8 cellular contexts compared by ENCODE assay signal in genomic region chr9:83707518-83707767, GRCh38.
DNase-seq lines count a peak whose midpoint lies in the region; ATAC-seq and TF ChIP-seq lines count a peak whose summit lies in the region.

No MANE protein-coding gene starts in this region.

- H3K4me3 ChIP-seq in HUES48 (ENCODE audit: low read depth, low read length), result peak overlapping the region; percentile 96
- peak overlapping the region; percentile 79 for H3K4me3 ChIP-seq in fibroblast of mammary gland (ENCODE audit: control insufficient read depth, low read depth, low read length)
- H3K4me3 ChIP-seq in parathyroid adenoma (ENCODE audit: low read depth, low read length), result peak overlapping the region; percentile 81

- no peak for TF ChIP-seq CTCF in fibroblast of mammary gland (conservative IDR thresholded peaks at IDR 0.05; ENCODE audit: control insufficient read depth, insufficient read depth, low read depth, low read length)
- TF ChIP-seq CTCF in parathyroid adenoma (IDR thresholded peaks at IDR 0.05), result no peak

- peak; percentile 46 for ATAC-seq in GM21529 (IDR thresholded peaks at IDR 0.05; ENCODE audit: unreplicated experiment)

- peaks cover 26% of the 10 kb centered on the region for H3K79me2 ChIP-seq in parathyroid adenoma

- H3K9me3 ChIP-seq in HUES48 (ENCODE audit: control insufficient read depth, insufficient read depth, low read length) (no peaks in the 10 kb centered on the region), parathyroid adenoma (ENCODE audit: control insufficient read depth, low read length) (no peaks in the 10 kb centered on the region)

- H3K27me3 ChIP-seq in HUES48 (ENCODE audit: control insufficient read depth, insufficient read depth, low read length) (no peaks in the 10 kb centered on the region), parathyroid adenoma (ENCODE audit: control insufficient read depth, insufficient read depth, low read length) (no peaks in the 10 kb centered on the region)

- H3K4me2 ChIP-seq in parathyroid adenoma (ENCODE audit: low read length), result peak overlapping the region; percentile 73

- H3K9ac ChIP-seq in HUES48 (ENCODE audit: low read depth, low read length), result peak overlapping the region; percentile 100
- H3K9ac ChIP-seq in parathyroid adenoma, result peak overlapping the region; percentile 87

- H3K4me1 ChIP-seq in HUES48 (ENCODE audit: control insufficient read depth, insufficient read depth, low read length), result peaks cover 15% of the 10 kb centered on the region
- no peaks in the 10 kb centered on the region for H3K4me1 ChIP-seq in parathyroid adenoma

- H3K27ac ChIP-seq in HUES48 (ENCODE audit: low read depth, low read length) (peak overlapping the region; percentile 100), parathyroid adenoma (peak overlapping the region; percentile 99)

- peak overlapping the region; percentile 87 for H2AFZ ChIP-seq in parathyroid adenoma

- H3K36me3 ChIP-seq in HUES48 (ENCODE audit: control insufficient read depth, insufficient read depth, low read length), result no peaks in the 10 kb centered on the region
- H3K36me3 ChIP-seq in parathyroid adenoma (ENCODE audit: control insufficient read depth, insufficient read depth, low read length), result no peaks in the 10 kb centered on the region

- peak; percentile 91 for DNase-seq in GM03348 (ENCODE audit: low spot score)
- DNase-seq in activated CD8-positive, alpha-beta memory T cell treated with anti-CD3 and anti-CD28 coated beads, Interleukin-2, amount 50 U/mL, for 1 hour (ENCODE audit: extremely low read depth), result peak; percentile 47
- no peak for DNase-seq in fibroblast of mammary gland (ENCODE audit: low read depth)
- DNase-seq in effector CD4-positive, alpha-beta T cell, result no peak
- no peak for DNase-seq in DMS153 (lab: John Stamatoyannopoulos, UW)

Comparison
In these comparisons a context has a peak if more than half of its experiments do, and no peak if none do; other contexts are left out.
1. DNase-seq: peak in GM03348 (single experiment) and activated CD8-positive, alpha-beta memory T cell treated with anti-CD3 and anti-CD28 coated beads, Interleukin-2, amount 50 U/mL, for 1 hour (single experiment); none in fibroblast of mammary gland (single experiment), effector CD4-positive, alpha-beta T cell (single experiment) and DMS153 (single experiment).
2. Peak in every context shown above with its lines, with median percentiles within 50 percentile points of each other: H3K4me3 ChIP-seq.